In genomic region chr5:135135530-135136201, GRCh38 we compare ENCODE assay signal across 1 cellular context.
A peak's percentile ranks its signal among the peaks of the same experiment; 100 is the strongest.
TF ChIP-seq lines count a peak whose summit lies in the region.

No MANE protein-coding gene starts in this region.

TF ChIP-seq in K562, 482 proteins besides CTCF, POLR2A, EP300 and RAD21 (continued from another document and continues in another):
- no peak for TF ChIP-seq ELK1 (CRISPR knock-in tag; IDR thresholded peaks at IDR 0.05)
- TF ChIP-seq SIN3A (IDR thresholded peaks at IDR 0.05; ENCODE audit: borderline replicate concordance in 2 of 2, control insufficient read depth in 1 of 2, low read depth in 2 of 2, low read length in 2 of 2): no peak
- no peak for TF ChIP-seq THRB (CRISPR knock-in tag; conservative IDR thresholded peaks at IDR 0.05)
- no peak for TF ChIP-seq ZNF212 (CRISPR knock-in tag; IDR thresholded peaks at IDR 0.05)
- no peak for TF ChIP-seq ZFPM2 (CRISPR knock-in tag; IDR thresholded peaks at IDR 0.05)
- TF ChIP-seq CEBPB (tag; IDR thresholded peaks at IDR 0.05): peak; percentile 83
- TF ChIP-seq MYC (IDR thresholded peaks at IDR 0.05; ENCODE audit: low read depth, low read length): peak; percentile 89
- no peak for TF ChIP-seq MYC (CRISPR knock-in tag; IDR thresholded peaks at IDR 0.05; ENCODE audit: borderline replicate concordance, low read depth)
- TF ChIP-seq ZNF785 (CRISPR knock-in tag; IDR thresholded peaks at IDR 0.05): no peak
- TF ChIP-seq MEF2A (IDR thresholded peaks at IDR 0.05; ENCODE audit: control insufficient read depth, low read depth, low read length): no peak
- TF ChIP-seq HSF4 (CRISPR knock-in tag; IDR thresholded peaks at IDR 0.05; ENCODE audit: borderline replicate concordance): peak; percentile 53; the same call in 1 of the 2 replicates
- TF ChIP-seq ZNF23 (CRISPR knock-in tag; IDR thresholded peaks at IDR 0.05): no peak
- TF ChIP-seq ARID4B (CRISPR knock-in tag; IDR thresholded peaks at IDR 0.05): no peak
- no peak for TF ChIP-seq NFIX (CRISPR knock-in tag; IDR thresholded peaks at IDR 0.05; ENCODE audit: low read depth)
- no peak for TF ChIP-seq ZNF79 (CRISPR knock-in tag; IDR thresholded peaks at IDR 0.05; ENCODE audit: low read depth)
- no peak for TF ChIP-seq HIVEP1 (CRISPR knock-in tag; IDR thresholded peaks at IDR 0.05)
- TF ChIP-seq FOXM1 (IDR thresholded peaks at IDR 0.05; ENCODE audit: low read depth): no peak
- TF ChIP-seq FOXM1 (CRISPR knock-in tag; IDR thresholded peaks at IDR 0.05; ENCODE audit: low read depth): no peak
- TF ChIP-seq HDAC3 (IDR thresholded peaks at IDR 0.05; ENCODE audit: borderline replicate concordance, partially characterized antibody): no peak
- no peak for TF ChIP-seq POLR2AphosphoS5 (IDR thresholded peaks at IDR 0.05; ENCODE audit: control insufficient read depth, insufficient read depth, low read depth, low read length)
- TF ChIP-seq DMBX1 (CRISPR knock-in tag; IDR thresholded peaks at IDR 0.05; ENCODE audit: borderline replicate concordance): peak; percentile 70
- TF ChIP-seq NFIC (IDR thresholded peaks at IDR 0.05): peak; percentile 90
- no peak for TF ChIP-seq ZNF584 (CRISPR knock-in tag; IDR thresholded peaks at IDR 0.05; ENCODE audit: low read depth)
- no peak for TF ChIP-seq ZFP91 (CRISPR knock-in tag; IDR thresholded peaks at IDR 0.05)
- TF ChIP-seq RERE (CRISPR knock-in tag; IDR thresholded peaks at IDR 0.05; ENCODE audit: borderline replicate concordance): 0 out of 2 replicates have a peak, but pooled peaks have one; percentile 38
- TF ChIP-seq U2AF1 (optimal IDR thresholded peaks at IDR 0.05; ENCODE audit: low read depth, low read length): no peak
- TF ChIP-seq ZNF12 (CRISPR knock-in tag; IDR thresholded peaks at IDR 0.05): no peak
- no peak for TF ChIP-seq SMAD1 (IDR thresholded peaks at IDR 0.05; ENCODE audit: low read depth, low read length, partially characterized antibody)
- no peak for TF ChIP-seq DLX4 (CRISPR knock-in tag; IDR thresholded peaks at IDR 0.05)
- TF ChIP-seq TEAD1 (CRISPR knock-in tag; IDR thresholded peaks at IDR 0.05): no peak
- TF ChIP-seq JUNB (CRISPR knock-in tag; conservative IDR thresholded peaks at IDR 0.05): no peak
- no peak for TF ChIP-seq DACH1 (IDR thresholded peaks at IDR 0.05; ENCODE audit: partially characterized antibody)
- peak; percentile 47; the same call in 1 of the 2 replicates for TF ChIP-seq SMARCE1 (IDR thresholded peaks at IDR 0.05)
- TF ChIP-seq ZNF224 (CRISPR knock-in tag; IDR thresholded peaks at IDR 0.05): no peak
- TF ChIP-seq ZNF174 (CRISPR knock-in tag; IDR thresholded peaks at IDR 0.05): no peak
- TF ChIP-seq SMARCA5 (IDR thresholded peaks at IDR 0.05): 0 out of 2 replicates have a peak, but pooled peaks have one; percentile 17
- no peak for TF ChIP-seq E2F1 (CRISPR knock-in tag; IDR thresholded peaks at IDR 0.05)
- TF ChIP-seq ZBTB9 (CRISPR knock-in tag; IDR thresholded peaks at IDR 0.05): no peak
- no peak for TF ChIP-seq ILF3 (IDR thresholded peaks at IDR 0.05; ENCODE audit: borderline replicate concordance)
- TF ChIP-seq ZNF780A (CRISPR knock-in tag; IDR thresholded peaks at IDR 0.05): no peak
- 0 out of 2 replicates have a peak, but pooled peaks have one; percentile 64 for TF ChIP-seq FOXP1 (CRISPR knock-in tag; IDR thresholded peaks at IDR 0.05)
- TF ChIP-seq STAT6 (CRISPR knock-in tag; IDR thresholded peaks at IDR 0.05): no peak
